15 cellular contexts compared by ENCODE assay signal in genomic region chr4:52957791-52958190, GRCh38.
DNase-seq lines count a peak whose midpoint lies in the region; ATAC-seq and TF ChIP-seq lines count a peak whose summit lies in the region.
"Had no signal": no experiment of that assay in that cellular context is flagged by ENCODE, and none has a peak within 500 bp of the region (broad histone marks: within the 10 kb centered on the region; RNA-seq: fewer than 3 reads in every experiment).

No MANE protein-coding gene starts in this region.

- no peak overlapping the region for H4K5ac ChIP-seq in H9 (ENCODE audit: insufficient read length, low read depth, low read length)

- no peak overlapping the region for H4K8ac ChIP-seq in H9 (replicated peaks; ENCODE audit: insufficient read length, low read depth, low read length)

- H3K27me3 Mint-ChIP-seq in nephron (ENCODE audit: low read depth) (no peaks in the 10 kb centered on the region), H9 (ENCODE audit: low read depth) (no peaks in the 10 kb centered on the region)
- H3K27me3 Mint-ChIP-seq: activated CD8-positive, alpha-beta T cell treated with anti-CD3 and anti-CD28 coated beads for 36 hours; activated T-helper 17 cell treated with anti-CD3 and anti-CD28 coated beads, Interleukin-2, amount 50 U/mL, for 72 hours had no signal

- H3K56ac ChIP-seq in H9 (ENCODE audit: insufficient read length, low read depth, low read length), result no peak overlapping the region

- H3K23me2 ChIP-seq in H9 (ENCODE audit: insufficient read length, low read depth, low read length, poor library complexity, severe bottlenecking), result no peaks in the 10 kb centered on the region

- H4K91ac ChIP-seq in H9 (ENCODE audit: insufficient read length, low read depth, low read length), result no peak overlapping the region

- H3K36me3 Mint-ChIP-seq in nephron (ENCODE audit: low read depth) (no peaks in the 10 kb centered on the region), H9 (ENCODE audit: insufficient read depth in 1 of 3, low read depth in 3 of 3) (no peaks in the 10 kb centered on the region)

- no peak overlapping the region for H2BK15ac ChIP-seq in H9 (ENCODE audit: low read depth, low read length)

- H3K9me3 ChIP-seq in H9 (ENCODE audit: control insufficient read depth, low read depth, low read length) (no peaks in the 10 kb centered on the region), mucosa of descending colon (no peaks in the 10 kb centered on the region)
- H3K9me3 ChIP-seq: ascending aorta, BE2C, SK-N-SH had no signal

- no peak overlapping the region for H3T11ph ChIP-seq in H9 (ENCODE audit: low read length)

- peak overlapping the region; percentile 96 to 98 (median 97) for H3K27ac Mint-ChIP-seq in nephron
- H3K27ac Mint-ChIP-seq in H9, result no peak overlapping the region
- H3K27ac Mint-ChIP-seq: activated CD8-positive, alpha-beta T cell treated with anti-CD3 and anti-CD28 coated beads for 36 hours; activated T-helper 17 cell treated with anti-CD3 and anti-CD28 coated beads, Interleukin-2, amount 50 U/mL, for 72 hours had no signal

- H2AFZ ChIP-seq in H9 (ENCODE audit: low read length), result no peak overlapping the region

- H3K36me3 ChIP-seq in mucosa of descending colon (ENCODE audit: low read depth), result no peaks in the 10 kb centered on the region
- H3K36me3 ChIP-seq: ascending aorta, BE2C had no signal

- H3K4me3 Mint-ChIP-seq in nephron (no peak overlapping the region), H9 (no peak overlapping the region)
- H3K4me3 Mint-ChIP-seq: activated CD8-positive, alpha-beta T cell treated with anti-CD3 and anti-CD28 coated beads for 36 hours; activated T-helper 17 cell treated with anti-CD3 and anti-CD28 coated beads, Interleukin-2, amount 50 U/mL, for 72 hours had no signal

- no peak overlapping the region for H2AK5ac ChIP-seq in H9 (ENCODE audit: insufficient read length, low read length)

- no peaks in the 10 kb centered on the region for H3K9me3 Mint-ChIP-seq in nephron
- no peaks in the 10 kb centered on the region for H3K9me3 Mint-ChIP-seq in H9
- H3K9me3 Mint-ChIP-seq: activated CD8-positive, alpha-beta T cell treated with anti-CD3 and anti-CD28 coated beads for 36 hours; activated T-helper 17 cell treated with anti-CD3 and anti-CD28 coated beads, Interleukin-2, amount 50 U/mL, for 72 hours had no signal

- no peak overlapping the region for H2BK5ac ChIP-seq in H9 (ENCODE audit: insufficient read length, low read length)

- H3K14ac ChIP-seq in H9 (ENCODE audit: insufficient read depth, low read length), result no peak overlapping the region

- no peak overlapping the region for H3K4me3 ChIP-seq in mucosa of descending colon
- H3K4me3 ChIP-seq: ascending aorta had no signal

- H3K4me1 ChIP-seq in H9 (ENCODE audit: insufficient read depth, low read length) (no peaks in the 10 kb centered on the region; the same call in 1 of the 2 replicates), mucosa of descending colon (ENCODE audit: low read depth) (peaks cover 15% of the 10 kb centered on the region)
- H3K4me1 ChIP-seq: ascending aorta had no signal

- no peaks in the 10 kb centered on the region for H3K79me2 ChIP-seq in H9 (ENCODE audit: insufficient read depth, low read length)

- H3K4ac ChIP-seq in H9 (ENCODE audit: low read depth, low read length), result no peak overlapping the region

- no peak overlapping the region for H3K4me2 ChIP-seq in H9 (ENCODE audit: insufficient read depth, insufficient read length, low read length)
- H3K4me2 ChIP-seq: SK-N-SH had no signal

- no peak overlapping the region for H2BK20ac ChIP-seq in H9 (ENCODE audit: low read depth, low read length, poor library complexity, severe bottlenecking)

- no peak overlapping the region for H3K27ac ChIP-seq in H9 (ENCODE audit: insufficient read length, low read depth, low read length)
- H3K27ac ChIP-seq: ascending aorta had no signal

- DNase-seq in COR-L47 (lab: John Stamatoyannopoulos, UW) (peak; percentile 33), NCI-H146 treated with DMSO at 0.1 percent for 48 hours (lab: John Stamatoyannopoulos, UW; ENCODE audit: unreplicated experiment) (peak; percentile 66), astrocyte of the hippocampus (ENCODE audit: low read depth, low spot score) (peak; percentile 44), UCSD-AML1 (lab: John Stamatoyannopoulos, UW; ENCODE audit: unreplicated experiment) (no peak), H9 (no peak), HPDE6-E6E7 (ENCODE audit: extremely low spot score) (no peak), mucosa of descending colon (no peak)
- DNase-seq: activated CD8-positive, alpha-beta T cell treated with anti-CD3 and anti-CD28 coated beads for 36 hours; BE2C; mammary epithelial cell; nucleus accumbens had no signal

- intact Hi-C loops in mucosa of descending colon (cut with DNase I, micrococcal nuclease), result no loop called here

- H3K27me3 ChIP-seq in H9 (ENCODE audit: insufficient read depth, low read length), result no peaks in the 10 kb centered on the region
- H3K27me3 ChIP-seq: ascending aorta, BE2C had no signal

- TF ChIP-seq CTCF in nephron (IDR thresholded peaks at IDR 0.05; ENCODE audit: unreplicated experiment in 3 of 3), result no peak
- TF ChIP-seq CTCF in H9 (conservative IDR thresholded peaks at IDR 0.05), result no peak
- no peak for TF ChIP-seq CTCF in mucosa of descending colon (IDR thresholded peaks at IDR 0.05)

- H3K4me1 Mint-ChIP-seq in nephron (peaks cover 94% of the 10 kb centered on the region), H9 (peaks cover 13 to 16% of the 10 kb centered on the region in 2 experiments)
- H3K4me1 Mint-ChIP-seq: activated T-helper 17 cell treated with anti-CD3 and anti-CD28 coated beads, Interleukin-2, amount 50 U/mL, for 72 hours had no signal

- H4K20me1 ChIP-seq in H9 (ENCODE audit: control insufficient read depth, insufficient read depth, insufficient read length), result no peaks in the 10 kb centered on the region

- no CpG with 5 or more reads among the region's 6 CpGs for WGBS in H9 (ENCODE audit: extremely low coverage, insufficient read length, low lambda C conversion rate)

- no peak overlapping the region for H3K9ac ChIP-seq in H9 (ENCODE audit: extremely low read depth, insufficient read length, low read length)
- H3K9ac ChIP-seq: SK-N-SH had no signal

- ATAC-seq in mucosa of descending colon, result no peak
- ATAC-seq: activated CD8-positive, alpha-beta T cell treated with anti-CD3 and anti-CD28 coated beads for 36 hours; activated T-helper 17 cell treated with anti-CD3 and anti-CD28 coated beads, Interleukin-2, amount 50 U/mL, for 72 hours had no signal

- no peak overlapping the region for H2BK120ac ChIP-seq in H9 (ENCODE audit: low read depth, low read length, poor library complexity, severe bottlenecking)

- no peak overlapping the region for H3K18ac ChIP-seq in H9 (ENCODE audit: insufficient read length, low read depth, low read length)

- H2BK12ac ChIP-seq in H9 (ENCODE audit: insufficient read length, low read depth, low read length), result no peak overlapping the region

- H3K79me1 ChIP-seq in H9 (ENCODE audit: insufficient read depth, low read depth, low read length, poor library complexity, severe bottlenecking), result no peaks in the 10 kb centered on the region

- H3K23ac ChIP-seq in H9 (ENCODE audit: insufficient read length, low read depth, low read length), result no peak overlapping the region

Comparison
In these comparisons a context has a peak if more than half of its experiments do, and no peak if none do; other contexts are left out.
1. DNase-seq: peak in COR-L47 (single experiment), NCI-H146 treated with DMSO at 0.1 percent for 48 hours (single experiment) and astrocyte of the hippocampus (single experiment); none in UCSD-AML1 (single experiment), H9 (single experiment), HPDE6-E6E7 (single experiment) and mucosa of descending colon (0 of 3).
2. H3K27ac Mint-ChIP-seq: peak in nephron (3 of 3); none in H9 (0 of 3).